15 cellular contexts compared by ENCODE assay signal in the genomic region with DNA sequence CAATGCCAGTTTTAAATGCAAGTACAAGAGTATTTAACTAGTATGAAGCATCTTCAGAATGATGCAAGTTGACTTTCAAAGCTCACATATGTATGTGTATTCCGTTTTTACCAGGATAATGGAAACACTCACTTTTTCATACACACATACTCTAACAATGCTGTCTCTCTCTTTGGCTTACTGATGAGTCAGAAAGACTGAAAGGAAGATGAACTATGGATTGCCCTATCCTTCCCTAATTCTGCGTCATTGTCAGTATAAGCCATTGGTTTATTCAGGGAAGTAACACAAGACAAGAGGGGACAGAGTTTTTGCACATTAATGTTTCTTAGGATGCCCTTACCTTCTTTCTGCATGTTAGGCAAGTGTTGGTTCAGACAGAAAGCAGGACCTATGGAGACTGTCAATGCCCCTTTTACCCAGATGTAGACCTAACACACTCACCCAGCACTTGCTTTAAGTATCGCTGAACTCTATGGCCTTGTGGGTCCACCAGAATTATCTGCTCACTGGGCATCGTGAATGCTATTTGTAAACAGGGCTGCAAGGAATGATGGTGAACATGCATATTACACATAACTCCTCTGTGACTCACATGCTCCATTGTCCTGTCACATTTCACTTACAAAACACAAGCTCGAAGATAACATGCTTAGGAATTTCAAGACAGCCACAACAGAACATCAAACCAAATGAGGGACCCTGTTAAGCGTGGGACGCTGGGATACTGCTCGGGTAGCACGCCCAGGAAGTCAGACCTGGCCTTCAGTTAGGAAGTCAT. TPM values are rescaled to one million over a fixed set of nuclear protein-coding genes. Genes with fewer than 3 reads are reported as not detected.
DNase-seq lines count a peak whose midpoint lies in the region; FAIRE-seq and TF ChIP-seq lines count a peak whose summit lies in the region.
"Had no signal": no experiment of that assay in that cellular context is flagged by ENCODE, and none has a peak within 500 bp of the region (broad histone marks: within the 10 kb centered on the region; RNA-seq: fewer than 3 reads in every experiment).

No MANE protein-coding gene starts in this region.

- DNase-seq in AG10803 (ENCODE audit: low read depth), result peak; percentile 75
- peak; percentile 78 for DNase-seq in M059J (ENCODE audit: low read depth)
- DNase-seq in astrocyte of the hippocampus (ENCODE audit: low read depth, low spot score), result peak; percentile 81
- DNase-seq in islet precursor cell, result peak; percentile 87
- DNase-seq in GM12892 (ENCODE audit: insufficient read length), result no peak
- DNase-seq in dedifferentiated amniotic fluid mesenchymal stem cell (ENCODE audit: extremely low spot score), result no peak
- DNase-seq in stimulated activated CD4-positive, alpha-beta T cell treated with anti-CD3 and anti-CD28 coated beads, Interleukin-15, amount 100 ng/mL, for 24 hours, result no peak
- DNase-seq in activated CD4-positive, alpha-beta T cell treated with anti-CD3 and anti-CD28 coated beads, Interleukin-2, amount 50 U/mL, for 48 hours, result no peak
- DNase-seq: ACHN; activated CD4-positive, alpha-beta T cell treated with anti-CD3 and anti-CD28 coated beads for 4 hours; COR-L47; left colon; NCI-H1048; NCI-H82 had no signal

- no peak for FAIRE-seq in GM12892 (lab: Jason Lieb, UNC)
- FAIRE-seq: colon had no signal

- no peak for TF ChIP-seq CTCF in AG10803 (conservative IDR thresholded peaks at IDR 0.05; ENCODE audit: low read length)

- no peak overlapping the region for H3K4me3 ChIP-seq in AG10803 (ENCODE audit: low read length)

- TF ChIP-seq POLR2A in GM12892 (IDR thresholded peaks at IDR 0.05; ENCODE audit: low read depth, low read length), result no peak

RNA-seq across cellular contexts. Expression of a gene that starts 10.0 kb away (rescaled TPM):
- 0.49 TPM in 1 of 2 replicates, not detected in the other for total RNA-seq in M059J (2014; rRNA removed; shearing (Covaris generic))
- polyA plus RNA-seq in GM12892 (2012; ENCODE audit: missing spikeins), result not detected

Comparison
In these comparisons a context has a peak if more than half of its experiments do, and no peak if none do; other contexts are left out.
1. DNase-seq: peak in AG10803 (single experiment), M059J (single experiment), astrocyte of the hippocampus (single experiment) and islet precursor cell (single experiment); none in GM12892 (single experiment), dedifferentiated amniotic fluid mesenchymal stem cell (single experiment), stimulated activated CD4-positive, alpha-beta T cell treated with anti-CD3 and anti-CD28 coated beads, Interleukin-15, amount 100 ng/mL, for 24 hours (single experiment) and activated CD4-positive, alpha-beta T cell treated with anti-CD3 and anti-CD28 coated beads, Interleukin-2, amount 50 U/mL, for 48 hours (0 of 2).